In the genomic region with DNA sequence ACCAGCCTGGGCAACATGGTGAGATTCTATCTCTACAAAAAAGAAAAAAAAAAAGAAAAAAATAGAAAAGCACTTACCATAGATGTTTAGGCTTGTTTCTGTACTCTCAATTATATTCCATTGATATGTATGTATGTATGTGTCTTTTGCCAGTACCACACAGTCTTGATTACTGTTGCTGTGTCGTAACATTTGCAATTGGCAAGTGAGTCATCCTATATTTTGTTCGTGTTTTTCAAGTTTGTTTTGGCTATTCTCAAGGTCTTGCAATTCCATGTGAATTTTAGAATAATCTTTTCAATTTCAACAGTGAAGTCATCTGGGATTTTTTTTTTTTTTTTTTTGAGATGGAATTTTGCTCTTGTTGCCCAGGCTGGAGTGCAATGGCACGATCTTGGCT, we compare ENCODE assay signal across 2 cellular contexts.
TF ChIP-seq lines count a peak whose summit lies in the region.

No MANE protein-coding gene starts in this region.

TF ChIP-seq in A549, 52 proteins besides CTCF, POLR2A, EP300 and RAD21:
- TF ChIP-seq FOSL2 (IDR thresholded peaks at IDR 0.05): no peak
- 0 out of 2 replicates have a peak, but pooled peaks have one; percentile 40 for TF ChIP-seq FOSL2 (CRISPR knock-in tag; IDR thresholded peaks at IDR 0.05)
- TF ChIP-seq CBX8 (IDR thresholded peaks at IDR 0.05): no peak

TF ChIP-seq in IMR-90, 13 proteins besides CTCF, POLR2A, EP300 and RAD21:
- TF ChIP-seq CEBPB (IDR thresholded peaks at IDR 0.05; ENCODE audit: low read depth, low read length): peak; percentile 27; the same call in 1 of the 2 replicates
- TF ChIP-seq CHD1 (IDR thresholded peaks at IDR 0.05; ENCODE audit: low read depth, low read length): no peak
- TF ChIP-seq, protein P1, sequence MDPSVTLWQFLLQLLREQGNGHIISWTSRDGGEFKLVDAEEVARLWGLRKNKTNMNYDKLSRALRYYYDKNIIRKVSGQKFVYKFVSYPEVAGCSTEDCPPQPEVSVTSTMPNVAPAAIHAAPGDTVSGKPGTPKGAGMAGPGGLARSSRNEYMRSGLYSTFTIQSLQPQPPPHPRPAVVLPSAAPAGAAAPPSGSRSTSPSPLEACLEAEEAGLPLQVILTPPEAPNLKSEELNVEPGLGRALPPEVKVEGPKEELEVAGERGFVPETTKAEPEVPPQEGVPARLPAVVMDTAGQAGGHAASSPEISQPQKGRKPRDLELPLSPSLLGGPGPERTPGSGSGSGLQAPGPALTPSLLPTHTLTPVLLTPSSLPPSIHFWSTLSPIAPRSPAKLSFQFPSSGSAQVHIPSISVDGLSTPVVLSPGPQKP (IDR thresholded peaks at IDR 0.05; ENCODE audit: borderline replicate concordance, low read depth, low read length): no peak
